Comparison of ENCODE assay signal across 8 cellular contexts in the genomic region with DNA sequence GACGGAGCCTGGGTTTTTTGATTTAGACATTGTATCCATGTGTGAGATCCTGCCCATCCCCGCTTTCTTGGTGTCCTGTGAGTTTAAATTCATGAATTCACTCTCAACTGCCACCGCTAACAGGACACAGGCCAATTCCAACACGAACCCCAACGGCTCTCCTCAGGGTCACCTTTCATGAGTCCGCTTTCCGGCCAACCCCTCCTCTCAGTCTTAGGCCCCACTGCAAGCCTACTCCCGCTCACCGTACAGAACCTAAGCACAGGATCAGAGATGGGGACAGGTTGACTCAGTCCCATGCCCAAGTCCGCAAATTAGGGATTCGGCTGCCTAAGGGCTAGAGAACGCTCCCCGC. TPM values are rescaled to one million over a fixed set of nuclear protein-coding genes. Genes with fewer than 3 reads are reported as not detected.
A peak's percentile ranks its signal among the peaks of the same experiment; 100 is the strongest.
DNase-seq lines count a peak whose midpoint lies in the region; ATAC-seq and TF ChIP-seq lines count a peak whose summit lies in the region.

No MANE protein-coding gene starts in this region.

- H3K9me3 ChIP-seq in Peyer's patch: no peaks in the 10 kb centered on the region

- H3K27me3 ChIP-seq in Peyer's patch: no peaks in the 10 kb centered on the region

- H3K4me3 ChIP-seq in Peyer's patch (peak overlapping the region; percentile 62 to 92 (median 72)), fibroblast of villous mesenchyme (ENCODE audit: low read depth, low read length) (peak overlapping the region; percentile 79), skin epidermis (peak overlapping the region; percentile 47 to 68 (median 59))

- TF ChIP-seq CTCF in Peyer's patch (IDR thresholded peaks at IDR 0.05) (no peak), fibroblast of villous mesenchyme (IDR thresholded peaks at IDR 0.05; ENCODE audit: insufficient read depth, low read depth, low read length) (no peak), GM10266 (IDR thresholded peaks at IDR 0.05; ENCODE audit: control insufficient read depth, insufficient read depth, low read depth, missing control alignments) (no peak)

- no peaks in the 10 kb centered on the region for H3K36me3 ChIP-seq in Peyer's patch

- H3K27ac ChIP-seq in Peyer's patch (peak overlapping the region; percentile 55 to 78 (median 72)), skin epidermis (peak overlapping the region in 18 of 21 experiments; percentile 13 to 84 (median 72))

- no peak for DNase-seq in Peyer's patch
- DNase-seq in fibroblast of villous mesenchyme (ENCODE audit: low read depth): no peak
- DNase-seq in NCI-H1930 (lab: John Stamatoyannopoulos, UW): no peak
- DNase-seq in GM10266 (ENCODE audit: extremely low spot score): no peak
- DNase-seq in islet precursor cell: no peak

- TF ChIP-seq POLR2A in Peyer's patch (IDR thresholded peaks at IDR 0.05): no peak

- ATAC-seq in GM21576 (IDR thresholded peaks at IDR 0.05; ENCODE audit: unreplicated experiment): peak; percentile 39
- ATAC-seq in GM21360 (IDR thresholded peaks at IDR 0.05; ENCODE audit: unreplicated experiment): no peak

- peaks cover 0 to 11% (median 0%) of the 10 kb centered on the region in 4 donors for H3K4me1 ChIP-seq in Peyer's patch

RNA-seq across cellular contexts. Expression of gene SCP2, which starts 0.2 kb away (rescaled TPM):
- total RNA-seq in Peyer's patch: 100 to 1,000 TPM; 161 to 402 (median 219) TPM
- 113 and 170 TPM in 2 replicates for total RNA-seq in fibroblast of villous mesenchyme

RNA-seq across cellular contexts. Expression of gene ECHDC2, which starts 5.3 kb away (rescaled TPM):
- total RNA-seq in Peyer's patch (100 to 1,000 TPM; 191 to 421 (median 263) TPM), fibroblast of villous mesenchyme (25.5 and 28.3 TPM in 2 replicates)
